In genomic region chr7:12418452-12418851, GRCh38 we compare ENCODE assay signal across 29 cellular contexts. TPM values are rescaled to one million over a fixed set of nuclear protein-coding genes. Genes with fewer than 3 reads are reported as not detected.
"Had no signal": no experiment of that assay in that cellular context is flagged by ENCODE, and none has a peak within 500 bp of the region (broad histone marks: within the 10 kb centered on the region; RNA-seq: fewer than 3 reads in every experiment).

No MANE protein-coding gene starts in this region.

- H3K27me3 ChIP-seq: colonic mucosa, dorsolateral prefrontal cortex, esophagus muscularis mucosa, foreskin keratinocyte, gastroesophageal sphincter, heart left ventricle, hepatocyte, left lung had no signal

- H3K9me3 ChIP-seq: colonic mucosa, esophagus muscularis mucosa, gastroesophageal sphincter, left lung, lower lobe of right lung, mucosa of descending colon had no signal

- H3K79me2 ChIP-seq: hepatocyte had no signal

- H3K36me3 Mint-ChIP-seq: immature natural killer cell; mesothelial cell of epicardium; naive B cell; naive thymus-derived CD8-positive, alpha-beta T cell had no signal

- DNase-seq: colonic mucosa; cortex of kidney; dorsolateral prefrontal cortex; effector CD4-positive, alpha-beta T cell; effector memory CD4-positive, alpha-beta T cell; foreskin keratinocyte; heart left ventricle; hypothalamus; immature natural killer cell; islet precursor cell; kidney; kidney glomerular epithelial cell; left cardiac atrium; left lung; left ventricle myocardium superior; lower lobe of right lung; mesenchymal stem cell; mucosa of descending colon; naive B cell; naive thymus-derived CD8-positive, alpha-beta T cell had no signal

- H2AFZ ChIP-seq: hepatocyte had no signal

- H3K36me3 ChIP-seq: colonic mucosa, esophagus muscularis mucosa, gastroesophageal sphincter, heart left ventricle, left lung, lower lobe of right lung had no signal

- H3K4me1 Mint-ChIP-seq: immature natural killer cell; mesothelial cell of epicardium; naive B cell; naive thymus-derived CD8-positive, alpha-beta T cell had no signal

- H3K4me2 ChIP-seq: hepatocyte had no signal

- H3K4me3 Mint-ChIP-seq: dendritic cell treated with granulocyte-macrophage colony-stimulating factor and Interleukin-4, amounts not matched to agents 40 ng/mL and 50 ng/mL, for 4 days; immature natural killer cell; mesothelial cell of epicardium; naive B cell; naive thymus-derived CD8-positive, alpha-beta T cell had no signal

- H3K27ac Mint-ChIP-seq: dendritic cell treated with granulocyte-macrophage colony-stimulating factor and Interleukin-4, amounts not matched to agents 40 ng/mL and 50 ng/mL, for 4 days; immature natural killer cell; mesothelial cell of epicardium; naive B cell; naive thymus-derived CD8-positive, alpha-beta T cell had no signal

- FAIRE-seq: frontal cortex, kidney had no signal

- H3K27me3 Mint-ChIP-seq: dendritic cell treated with granulocyte-macrophage colony-stimulating factor and Interleukin-4, amounts not matched to agents 40 ng/mL and 50 ng/mL, for 4 days had no signal

- H3K4me3 ChIP-seq: colonic mucosa, dorsolateral prefrontal cortex, esophagus muscularis mucosa, gastroesophageal sphincter, heart left ventricle, hepatocyte, left lung, lower lobe of right lung, mucosa of descending colon had no signal

- ATAC-seq: foreskin keratinocyte; gastroesophageal sphincter; heart left ventricle; left cardiac atrium; left lung; left ventricle myocardium superior; lower lobe of right lung; mucosa of descending colon; naive thymus-derived CD8-positive, alpha-beta T cell had no signal

- H3K27ac ChIP-seq: colonic mucosa, dorsolateral prefrontal cortex, esophagus muscularis mucosa, foreskin keratinocyte, gastroesophageal sphincter, heart left ventricle, hepatocyte, left lung, lower lobe of right lung had no signal

- H3K9me3 Mint-ChIP-seq: dendritic cell treated with granulocyte-macrophage colony-stimulating factor and Interleukin-4, amounts not matched to agents 40 ng/mL and 50 ng/mL, for 4 days had no signal

- H3K4me1 ChIP-seq: colonic mucosa, esophagus muscularis mucosa, gastroesophageal sphincter, heart left ventricle, left lung, lower lobe of right lung had no signal

RNA-seq across cellular contexts. Expression of gene VWDE, which starts 14.8 kb away (rescaled TPM):
- total RNA-seq: esophagus muscularis mucosa, left ventricle myocardium superior, lung microvascular endothelial cell, mesenteric fat pad, myocyte had no signal
- polyA plus RNA-seq: heart left ventricle had no signal
